1 cellular context compared by ENCODE assay signal in the genomic region with DNA sequence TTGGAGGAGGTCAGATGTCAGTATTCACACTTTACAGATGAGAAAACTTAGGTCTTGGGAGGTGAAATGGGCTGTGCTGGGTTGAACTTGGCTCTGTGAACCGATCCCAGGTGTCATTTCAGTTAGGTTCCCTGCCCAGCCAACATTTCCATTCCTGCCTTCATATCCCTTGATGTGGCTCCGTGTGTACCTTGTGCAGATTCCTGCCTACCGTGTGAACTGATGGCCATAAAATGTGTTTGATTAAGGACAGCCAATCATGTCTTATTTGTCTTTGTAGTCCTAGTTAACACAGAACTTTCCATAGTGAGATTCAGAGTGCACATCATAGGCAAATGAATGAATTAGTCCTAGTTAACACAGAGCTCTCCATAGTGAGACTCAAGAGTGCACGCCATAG.
TF ChIP-seq lines count a peak whose summit lies in the region.

No MANE protein-coding gene starts in this region.

TF ChIP-seq in WTC11, 78 proteins besides CTCF, POLR2A, EP300 and RAD21 (continued from another document):
- TF ChIP-seq, protein P1, sequence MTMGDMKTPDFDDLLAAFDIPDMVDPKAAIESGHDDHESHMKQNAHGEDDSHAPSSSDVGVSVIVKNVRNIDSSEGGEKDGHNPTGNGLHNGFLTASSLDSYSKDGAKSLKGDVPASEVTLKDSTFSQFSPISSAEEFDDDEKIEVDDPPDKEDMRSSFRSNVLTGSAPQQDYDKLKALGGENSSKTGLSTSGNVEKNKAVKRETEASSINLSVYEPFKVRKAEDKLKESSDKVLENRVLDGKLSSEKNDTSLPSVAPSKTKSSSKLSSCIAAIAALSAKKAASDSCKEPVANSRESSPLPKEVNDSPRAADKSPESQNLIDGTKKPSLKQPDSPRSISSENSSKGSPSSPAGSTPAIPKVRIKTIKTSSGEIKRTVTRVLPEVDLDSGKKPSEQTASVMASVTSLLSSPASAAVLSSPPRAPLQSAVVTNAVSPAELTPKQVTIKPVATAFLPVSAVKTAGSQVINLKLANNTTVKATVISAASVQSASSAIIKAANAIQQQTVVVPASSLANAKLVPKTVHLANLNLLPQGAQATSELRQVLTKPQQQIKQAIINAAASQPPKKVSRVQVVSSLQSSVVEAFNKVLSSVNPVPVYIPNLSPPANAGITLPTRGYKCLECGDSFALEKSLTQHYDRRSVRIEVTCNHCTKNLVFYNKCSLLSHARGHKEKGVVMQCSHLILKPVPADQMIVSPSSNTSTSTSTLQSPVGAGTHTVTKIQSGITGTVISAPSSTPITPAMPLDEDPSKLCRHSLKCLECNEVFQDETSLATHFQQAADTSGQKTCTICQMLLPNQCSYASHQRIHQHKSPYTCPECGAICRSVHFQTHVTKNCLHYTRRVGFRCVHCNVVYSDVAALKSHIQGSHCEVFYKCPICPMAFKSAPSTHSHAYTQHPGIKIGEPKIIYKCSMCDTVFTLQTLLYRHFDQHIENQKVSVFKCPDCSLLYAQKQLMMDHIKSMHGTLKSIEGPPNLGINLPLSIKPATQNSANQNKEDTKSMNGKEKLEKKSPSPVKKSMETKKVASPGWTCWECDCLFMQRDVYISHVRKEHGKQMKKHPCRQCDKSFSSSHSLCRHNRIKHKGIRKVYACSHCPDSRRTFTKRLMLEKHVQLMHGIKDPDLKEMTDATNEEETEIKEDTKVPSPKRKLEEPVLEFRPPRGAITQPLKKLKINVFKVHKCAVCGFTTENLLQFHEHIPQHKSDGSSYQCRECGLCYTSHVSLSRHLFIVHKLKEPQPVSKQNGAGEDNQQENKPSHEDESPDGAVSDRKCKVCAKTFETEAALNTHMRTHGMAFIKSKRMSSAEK (CRISPR knock-in tag; IDR thresholded peaks at IDR 0.05; ENCODE audit: borderline replicate concordance), result no peak
- TF ChIP-seq ZNF423 (CRISPR knock-in tag; IDR thresholded peaks at IDR 0.05) (no peak), RELA (CRISPR knock-in tag; IDR thresholded peaks at IDR 0.05; ENCODE audit: borderline replicate concordance) (no peak), SMAD4 (CRISPR knock-in tag; IDR thresholded peaks at IDR 0.05) (no peak), JAZF1 (CRISPR knock-in tag; IDR thresholded peaks at IDR 0.05) (no peak), EMX1 (CRISPR knock-in tag; IDR thresholded peaks at IDR 0.05) (no peak), NFATC4 (CRISPR knock-in tag; IDR thresholded peaks at IDR 0.05) (no peak), MAX (CRISPR knock-in tag; IDR thresholded peaks at IDR 0.05) (no peak)
- TF ChIP-seq, protein P2, sequence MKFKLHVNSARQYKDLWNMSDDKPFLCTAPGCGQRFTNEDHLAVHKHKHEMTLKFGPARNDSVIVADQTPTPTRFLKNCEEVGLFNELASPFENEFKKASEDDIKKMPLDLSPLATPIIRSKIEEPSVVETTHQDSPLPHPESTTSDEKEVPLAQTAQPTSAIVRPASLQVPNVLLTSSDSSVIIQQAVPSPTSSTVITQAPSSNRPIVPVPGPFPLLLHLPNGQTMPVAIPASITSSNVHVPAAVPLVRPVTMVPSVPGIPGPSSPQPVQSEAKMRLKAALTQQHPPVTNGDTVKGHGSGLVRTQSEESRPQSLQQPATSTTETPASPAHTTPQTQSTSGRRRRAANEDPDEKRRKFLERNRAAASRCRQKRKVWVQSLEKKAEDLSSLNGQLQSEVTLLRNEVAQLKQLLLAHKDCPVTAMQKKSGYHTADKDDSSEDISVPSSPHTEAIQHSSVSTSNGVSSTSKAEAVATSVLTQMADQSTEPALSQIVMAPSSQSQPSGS (CRISPR knock-in tag; IDR thresholded peaks at IDR 0.05; ENCODE audit: borderline replicate concordance, low read depth), result no peak
